ENCODE assay signal across 17 cellular contexts in the genomic region with DNA sequence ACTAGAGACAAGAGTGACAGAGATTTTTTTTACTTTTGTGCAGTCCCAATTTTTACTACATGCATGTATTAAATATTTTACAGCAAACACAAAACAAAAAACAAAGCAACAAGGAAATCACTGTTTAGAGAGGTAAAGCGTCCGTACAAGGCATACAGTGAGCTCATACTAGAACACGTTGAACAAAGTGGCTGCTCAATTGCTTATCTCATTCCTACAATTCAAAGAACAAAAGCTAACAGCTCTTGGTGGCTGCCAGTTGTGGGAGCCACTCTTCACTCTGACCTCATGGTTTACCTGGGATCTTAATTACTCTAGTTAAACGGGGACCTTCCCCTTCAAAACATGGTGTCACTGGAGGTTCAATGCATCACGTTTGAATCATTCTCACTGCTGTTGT.
"Had no signal": no experiment of that assay in that cellular context is flagged by ENCODE, and none has a peak within 500 bp of the region (broad histone marks: within the 10 kb centered on the region; RNA-seq: fewer than 3 reads in every experiment).

No MANE protein-coding gene starts in this region.

- H3K27me3 ChIP-seq: gastrocnemius medialis, uterus had no signal

- DNase-seq: effector memory CD4-positive, alpha-beta T cell; gastrocnemius medialis; heart right ventricle; hypothalamus; islet precursor cell; left ventricle myocardium inferior; lower lobe of right lung; right cardiac atrium; stimulated activated CD4-positive, alpha-beta T cell treated with anti-CD3 and anti-CD28 coated beads, Interleukin-2, amount 100 ng/mL, for 48 hours; stimulated activated naive CD4-positive, alpha-beta T cell treated with Interleukin-2 at 50 U/mL for 16 hours; uterus had no signal

- H3K36me3 ChIP-seq: gastrocnemius medialis, heart right ventricle, left ventricle myocardium inferior, lower lobe of right lung, uterus had no signal

- H3K36me3 Mint-ChIP-seq: memory B cell, mesothelial cell of epicardium, type B pancreatic cell had no signal

- H3K9me3 Mint-ChIP-seq: memory B cell, mesothelial cell of epicardium, nephron, type B pancreatic cell had no signal

- H3K27ac ChIP-seq: gastrocnemius medialis, heart right ventricle, left ventricle myocardium inferior, lower lobe of right lung, uterus had no signal

- H3K4me3 Mint-ChIP-seq: memory B cell, mesothelial cell of epicardium, nephron, type B pancreatic cell had no signal

- ATAC-seq: esophagus mucosa, gastrocnemius medialis, heart right ventricle, right cardiac atrium had no signal

- H3K4me1 ChIP-seq: gastrocnemius medialis, heart right ventricle, left ventricle myocardium inferior, lower lobe of right lung, uterus had no signal

- H3K9me3 ChIP-seq: gastrocnemius medialis, heart right ventricle, left ventricle myocardium inferior, lower lobe of right lung, uterus had no signal

- H3K4me3 ChIP-seq: gastrocnemius medialis, heart right ventricle, left ventricle myocardium inferior, lower lobe of right lung, smooth muscle cell, uterus had no signal

- H3K4me2 ChIP-seq: smooth muscle cell had no signal

- H3K4me1 Mint-ChIP-seq: memory B cell, nephron had no signal

- H3K27ac Mint-ChIP-seq: memory B cell, mesothelial cell of epicardium, nephron, type B pancreatic cell had no signal
